ENCODE assay signal across 8 cellular contexts in genomic region chr7:112939589-112940313, GRCh38.
A peak's percentile ranks its signal among the peaks of the same experiment; 100 is the strongest.
DNase-seq lines count a peak whose midpoint lies in the region; ATAC-seq and TF ChIP-seq lines count a peak whose summit lies in the region.

No MANE protein-coding gene starts in this region.

- peak overlapping the region; percentile 94 for H3K4me2 ChIP-seq in SK-N-SH

- H2AFZ ChIP-seq in SK-N-SH (ENCODE audit: low read depth) = peak overlapping the region; percentile 99

- no peak for TF ChIP-seq POLR2A in suprapubic skin (IDR thresholded peaks at IDR 0.05)

- peaks cover 45% of the 10 kb centered on the region for H3K79me2 ChIP-seq in SK-N-SH (ENCODE audit: insufficient read depth)

- H3K27me3 ChIP-seq in SK-N-SH (ENCODE audit: insufficient read depth) (no peaks in the 10 kb centered on the region), suprapubic skin (no peaks in the 10 kb centered on the region)

- peaks cover 3% of the 10 kb centered on the region for H3F3A ChIP-seq in SK-N-SH (replicated peaks; ENCODE audit: insufficient read depth)

- H3K4me3 ChIP-seq in SK-N-SH (ENCODE audit: low read depth in 2 of 2, low read length in 1 of 2) (peak overlapping the region; percentile 77 to 98), suprapubic skin (peak overlapping the region; percentile 62)

- ATAC-seq in HG02610 (IDR thresholded peaks at IDR 0.05; ENCODE audit: unreplicated experiment) = peak; percentile 98
- peak; percentile 97 to 98 for ATAC-seq in activated naive CD4-positive, alpha-beta T cell treated with anti-CD3 and anti-CD28 coated beads, Interleukin-2, amount 50 U/mL, for 72 hours

- peaks cover 5 to 6% of the 10 kb centered on the region in 2 donors for H3K9me3 Mint-ChIP-seq in activated naive CD4-positive, alpha-beta T cell treated with anti-CD3 and anti-CD28 coated beads, Interleukin-2, amount 50 U/mL, for 72 hours

- H3K4me1 ChIP-seq in SK-N-SH (ENCODE audit: control insufficient read depth in 1 of 2, insufficient read depth in 2 of 2, low read depth in 1 of 2, low read length in 1 of 2) (peaks cover 0 to 36% of the 10 kb centered on the region in 2 experiments; a peak in 2 of 4 replicates), suprapubic skin (peaks cover 23% of the 10 kb centered on the region)

- 2% methylated on average over 43 of the region's 53 CpGs for WGBS in SK-N-SH (ENCODE audit: low lambda C conversion rate)
- WGBS in suprapubic skin = under 1% methylated on average over 50 of the region's 53 CpGs

- no peak for TF ChIP-seq RAD21 in SK-N-SH (IDR thresholded peaks at IDR 0.05; ENCODE audit: low read length)

- peak; percentile 97 for DNase-seq in GM10248 (ENCODE audit: extremely low spot score)
- DNase-seq in NCI-H1092 (lab: John Stamatoyannopoulos, UW) = peak; percentile 100
- DNase-seq in SK-N-SH = peak; percentile 98
- peak; percentile 96 to 99 for DNase-seq in activated naive CD4-positive, alpha-beta T cell treated with anti-CD3 and anti-CD28 coated beads, Interleukin-2, amount 50 U/mL, for 72 hours (ENCODE audit: low spot score in 2 of 2)
- DNase-seq in glomerular endothelial cell (ENCODE audit: extremely low read depth, low read depth, low spot score) = peak; percentile 91
- peak; percentile 91 to 100 (median 99) for DNase-seq in nucleus accumbens (lab: John Stamatoyannopoulos, UW)
- peak; percentile 99 for DNase-seq in suprapubic skin (ENCODE audit: low spot score in 2 of 2)

- H3K9me3 ChIP-seq in SK-N-SH = no peaks in the 10 kb centered on the region
- H3K9me3 ChIP-seq in suprapubic skin = no peaks in the 10 kb centered on the region

- peak overlapping the region; percentile 93 to 97 for H3K27ac Mint-ChIP-seq in activated naive CD4-positive, alpha-beta T cell treated with anti-CD3 and anti-CD28 coated beads, Interleukin-2, amount 50 U/mL, for 72 hours

- TF ChIP-seq CTCF in GM10248 (IDR thresholded peaks at IDR 0.05; ENCODE audit: control extremely low read depth, extremely low read depth, low read depth, missing control alignments) = no peak
- no peak for TF ChIP-seq CTCF in SK-N-SH (IDR thresholded peaks at IDR 0.05)
- no peak for TF ChIP-seq CTCF in suprapubic skin (IDR thresholded peaks at IDR 0.05)

- H3K27ac ChIP-seq in SK-N-SH (ENCODE audit: low read depth in 2 of 2, low read length in 1 of 2) = peak overlapping the region; percentile 81 to 99
- peak overlapping the region; percentile 74 for H3K27ac ChIP-seq in suprapubic skin

- no peaks in the 10 kb centered on the region for H3K9me2 ChIP-seq in SK-N-SH

- TF ChIP-seq EP300 in SK-N-SH (IDR thresholded peaks at IDR 0.05; ENCODE audit: borderline replicate concordance in 1 of 2, low read depth in 1 of 2, low read length in 1 of 2) (no peak), suprapubic skin (IDR thresholded peaks at IDR 0.05) (no peak)

- no peaks in the 10 kb centered on the region; the same call in 1 of the 2 replicates for H4K20me1 ChIP-seq in SK-N-SH (ENCODE audit: insufficient read depth)

- POLR2A ChIA-PET in GM10248 (lab: Yijun Ruan, JAX) (interaction anchor here (0.7 to 1.5 kb wide), 3 partner anchors 85 to 489 kb away, joined by 3 to 18 read pairs (median 3); partner anchors contain the start of gene IFRD1), SK-N-SH (lab: Yijun Ruan, JAX) (interaction anchor here (0.6 to 1.5 kb wide), 8 partner anchors 9 to 489 kb away, joined by 3 to 5 read pairs (median 3); partner anchors contain the start of genes IFRD1 and TMEM168)

- CTCF ChIA-PET in GM10248 (lab: Yijun Ruan, JAX) = interaction anchor here (0.8 to 1.8 kb wide), 9 partner anchors 11 to 150 kb away, joined by 3 to 5 read pairs (median 3); partner anchors contain the start of gene TMEM168
- CTCF ChIA-PET in SK-N-SH (lab: Yijun Ruan, JAX) = interaction anchor here (0.6 to 2.1 kb wide), 3 partner anchors 10 to 482 kb away, joined by 3 to 8 read pairs (median 4); no protein-coding TSS in a partner anchor

- H3K36me3 Mint-ChIP-seq in activated naive CD4-positive, alpha-beta T cell treated with anti-CD3 and anti-CD28 coated beads, Interleukin-2, amount 50 U/mL, for 72 hours = peaks cover 0 to 17% of the 10 kb centered on the region in 2 donors

- H3K9ac ChIP-seq in SK-N-SH = peak overlapping the region; percentile 82

- peaks cover 13 to 15% of the 10 kb centered on the region in 2 experiments for H3K36me3 ChIP-seq in SK-N-SH (replicated peaks in 1 of 2; ENCODE audit: control insufficient read depth in 1 of 2, insufficient read depth in 2 of 2, low read length in 1 of 2)
- no peaks in the 10 kb centered on the region for H3K36me3 ChIP-seq in suprapubic skin

TF ChIP-seq in SK-N-SH, 30 proteins besides CTCF, POLR2A, EP300 and RAD21:
- TF ChIP-seq GABPA (IDR thresholded peaks at IDR 0.05; ENCODE audit: low read depth) (peak; percentile 79), SIN3A (IDR thresholded peaks at IDR 0.05; ENCODE audit: borderline replicate concordance, low read depth, low read length) (peak; percentile 34; the same call in 1 of the 2 replicates), RFX5 (IDR thresholded peaks at IDR 0.05; ENCODE audit: low read length) (peak; percentile 83), EZH2phosphoT487 (IDR thresholded peaks at IDR 0.05; ENCODE audit: borderline replicate concordance, low read depth) (no peak), USF1 (IDR thresholded peaks at IDR 0.05; ENCODE audit: borderline replicate concordance, low read depth) (no peak; the same call in 1 of the 2 replicates), USF2 (IDR thresholded peaks at IDR 0.05; ENCODE audit: borderline replicate concordance, low read depth, low read length) (peak; percentile 45; the same call in 1 of the 2 replicates), POLR2AphosphoS5 (IDR thresholded peaks at IDR 0.05; ENCODE audit: low read depth, low read length) (peak; percentile 92), YY1 (IDR thresholded peaks at IDR 0.05; ENCODE audit: low read depth) (peak; percentile 57; the same call in 1 of the 2 replicates), RXRA (IDR thresholded peaks at IDR 0.05; ENCODE audit: borderline replicate concordance, low read depth) (no peak), TCF12 (IDR thresholded peaks at IDR 0.05) (peak; percentile 36), NRF1 (IDR thresholded peaks at IDR 0.05; ENCODE audit: low read depth, low read length) (peak; percentile 100), TAF1 (IDR thresholded peaks at IDR 0.05; ENCODE audit: borderline replicate concordance, low read depth, low read length) (peak; percentile 68; the same call in 1 of the 2 replicates), IRF3 (IDR thresholded peaks at IDR 0.05; ENCODE audit: low read depth, low read length) (peak; percentile 86), TEAD4 (IDR thresholded peaks at IDR 0.05; ENCODE audit: borderline replicate concordance, insufficient read depth) (no peak), ELF1 (IDR thresholded peaks at IDR 0.05) (peak; percentile 75), PBX3 (IDR thresholded peaks at IDR 0.05) (peak; percentile 97), MXI1 (IDR thresholded peaks at IDR 0.05; ENCODE audit: low read depth, low read length) (peak; percentile 4), RCOR1 (IDR thresholded peaks at IDR 0.05; ENCODE audit: low read length) (no peak), FOXJ3 (CRISPR knock-in tag; IDR thresholded peaks at IDR 0.05) (0 out of 2 replicates have a peak, but pooled peaks have one; percentile 40), CHD2 (IDR thresholded peaks at IDR 0.05; ENCODE audit: low read length, partially characterized antibody) (peak; percentile 4)

Comparison
In these comparisons a context has a peak if more than half of its experiments do, and no peak if none do; other contexts are left out.
1. Peak in every context shown above with its lines: DNase-seq, ATAC-seq, H3K4me3 ChIP-seq and H3K27ac ChIP-seq.